8 cellular contexts compared by ENCODE assay signal in the genomic region with DNA sequence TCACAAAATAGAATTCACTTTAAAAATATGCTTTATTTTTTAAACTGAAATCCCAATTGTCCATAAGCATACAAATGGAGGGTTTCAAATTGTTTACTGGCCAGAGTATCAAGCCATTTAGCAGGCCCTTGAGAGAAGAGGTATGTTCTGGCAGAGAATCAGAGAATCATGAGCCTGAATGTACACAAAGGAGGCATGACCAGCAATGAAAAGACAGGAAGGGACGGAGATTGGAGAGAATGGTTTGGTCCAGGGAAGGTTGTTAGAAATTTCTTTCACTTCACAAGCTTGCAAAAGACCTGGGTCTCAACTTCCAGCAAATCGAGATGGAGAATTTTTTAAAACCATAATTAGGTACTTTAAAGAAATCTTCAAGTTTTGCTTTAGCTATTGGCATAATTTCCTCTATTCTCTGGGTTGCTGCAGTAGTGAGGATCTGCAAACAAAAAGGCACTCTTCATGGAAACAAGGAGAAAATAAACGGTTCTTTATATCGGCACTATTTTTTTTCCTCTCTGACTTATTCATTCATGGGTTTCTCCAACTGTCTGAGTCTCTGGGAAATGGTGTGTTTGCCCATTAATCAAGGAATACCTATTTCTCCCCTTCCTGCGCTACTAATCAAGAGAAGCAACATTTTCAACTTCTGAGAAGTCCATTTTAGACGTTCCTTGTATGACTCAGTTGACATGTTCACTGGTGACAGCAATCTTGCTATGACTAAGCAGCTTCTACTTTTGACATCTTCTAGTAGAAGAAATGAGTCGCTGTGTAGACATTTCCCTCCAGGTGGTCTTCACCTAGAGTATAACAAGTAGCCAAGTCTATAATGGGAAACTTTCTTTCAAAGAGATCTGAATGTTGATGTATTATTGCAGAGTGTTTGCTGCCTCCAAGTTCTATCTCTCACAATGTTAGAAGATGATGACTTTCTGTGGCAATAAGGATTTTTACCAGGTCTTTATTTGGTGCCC. TPM values are rescaled to one million over a fixed set of nuclear protein-coding genes. Genes with fewer than 3 reads are reported as not detected.
DNase-seq lines count a peak whose midpoint lies in the region; ATAC-seq and TF ChIP-seq lines count a peak whose summit lies in the region.

No MANE protein-coding gene starts in this region.

- TF ChIP-seq EP300 in suprapubic skin (IDR thresholded peaks at IDR 0.05): no peak

- CTCF ChIA-PET in activated naive CD4-positive, alpha-beta T cell treated with anti-CD3 and anti-CD28 coated beads for 36 hours (lab: Charles Lee): no interaction called here

- DNase-seq in activated naive CD4-positive, alpha-beta T cell treated with anti-CD3 and anti-CD28 coated beads for 36 hours: peak; percentile 37
- no peak for DNase-seq in activated naive CD4-positive, alpha-beta T cell treated with anti-CD3 and anti-CD28 coated beads, Interleukin-2, amount 50 U/mL, for 16 hours
- DNase-seq in NCI-H774 (lab: John Stamatoyannopoulos, UW): peak; percentile 46
- DNase-seq in left lung: no peak
- no peak for DNase-seq in suprapubic skin (ENCODE audit: low spot score in 2 of 2)
- DNase-seq in NCI-H524 treated with DMSO at 0.1 percent for 48 hours (lab: John Stamatoyannopoulos, UW): no peak
- DNase-seq in NCI-H187 (lab: John Stamatoyannopoulos, UW): no peak

- no peaks in the 10 kb centered on the region for H3K9me3 Mint-ChIP-seq in activated naive CD4-positive, alpha-beta T cell treated with anti-CD3 and anti-CD28 coated beads for 36 hours

- H3K4me1 Mint-ChIP-seq in activated naive CD4-positive, alpha-beta T cell treated with anti-CD3 and anti-CD28 coated beads for 36 hours (ENCODE audit: low read depth): peaks cover 22% of the 10 kb centered on the region

- WGBS in suprapubic skin: 78% methylated on average over 7 of the region's 7 CpGs

- peaks cover 7% of the 10 kb centered on the region for H3K36me3 Mint-ChIP-seq in activated naive CD4-positive, alpha-beta T cell treated with anti-CD3 and anti-CD28 coated beads for 36 hours (ENCODE audit: low read depth)

- H3K27ac ChIP-seq in left lung (no peak overlapping the region), suprapubic skin (no peak overlapping the region)

- H3K9me3 ChIP-seq in left lung: peaks cover 0 to 6% of the 10 kb centered on the region in 2 donors
- H3K9me3 ChIP-seq in suprapubic skin: no peaks in the 10 kb centered on the region

- TF ChIP-seq CTCF in left lung (IDR thresholded peaks at IDR 0.05): no peak
- no peak for TF ChIP-seq CTCF in suprapubic skin (IDR thresholded peaks at IDR 0.05)

- TF ChIP-seq POLR2A in suprapubic skin (IDR thresholded peaks at IDR 0.05): no peak

- no peaks in the 10 kb centered on the region for H3K4me1 ChIP-seq in left lung
- no peaks in the 10 kb centered on the region for H3K4me1 ChIP-seq in suprapubic skin

- no peaks in the 10 kb centered on the region for H3K27me3 Mint-ChIP-seq in activated naive CD4-positive, alpha-beta T cell treated with anti-CD3 and anti-CD28 coated beads for 36 hours (ENCODE audit: low read depth)

- ATAC-seq in HG02759 (IDR thresholded peaks at IDR 0.05; ENCODE audit: unreplicated experiment): peak; percentile 99
- peak; percentile 54 for ATAC-seq in left lung

- intact Hi-C loops in activated naive CD4-positive, alpha-beta T cell treated with anti-CD3 and anti-CD28 coated beads for 36 hours (cut with micrococcal nuclease): loop anchor here (1.0 kb wide), 2 partner anchors 13 to 128 kb away; no protein-coding TSS in a partner anchor
- intact Hi-C loops in left lung (cut with DNase I): no loop called here

- no peak overlapping the region for H3K27ac Mint-ChIP-seq in activated naive CD4-positive, alpha-beta T cell treated with anti-CD3 and anti-CD28 coated beads for 36 hours

- H3K4me3 ChIP-seq in left lung (no peak overlapping the region), suprapubic skin (no peak overlapping the region)

- no peak overlapping the region for H3K4me3 Mint-ChIP-seq in activated naive CD4-positive, alpha-beta T cell treated with anti-CD3 and anti-CD28 coated beads for 36 hours

- no peaks in the 10 kb centered on the region for H3K36me3 ChIP-seq in left lung
- H3K36me3 ChIP-seq in suprapubic skin: peaks cover 6% of the 10 kb centered on the region

- H3K27me3 ChIP-seq in left lung: no peaks in the 10 kb centered on the region
- H3K27me3 ChIP-seq in suprapubic skin: no peaks in the 10 kb centered on the region

RNA-seq across cellular contexts. Expression of a gene that starts 23.1 kb away (rescaled TPM):
- 10 to 100 TPM; 20.3 to 20.6 TPM for total RNA-seq in activated naive CD4-positive, alpha-beta T cell treated with anti-CD3 and anti-CD28 coated beads for 36 hours
- total RNA-seq in left lung (10 to 100 TPM; 28.0 to 36.1 TPM), suprapubic skin (10 to 100 TPM; 43.1 to 70.3 (median 47.0) TPM)

Comparison
In these comparisons a context has a peak if more than half of its experiments do, and no peak if none do; other contexts are left out.
1. DNase-seq: peak in activated naive CD4-positive, alpha-beta T cell treated with anti-CD3 and anti-CD28 coated beads for 36 hours (single experiment) and NCI-H774 (single experiment); none in activated naive CD4-positive, alpha-beta T cell treated with anti-CD3 and anti-CD28 coated beads, Interleukin-2, amount 50 U/mL, for 16 hours (single experiment), left lung (0 of 2), suprapubic skin (0 of 2), NCI-H524 treated with DMSO at 0.1 percent for 48 hours (single experiment) and NCI-H187 (0 of 2).